23 cellular contexts compared by ENCODE assay signal in the genomic region with DNA sequence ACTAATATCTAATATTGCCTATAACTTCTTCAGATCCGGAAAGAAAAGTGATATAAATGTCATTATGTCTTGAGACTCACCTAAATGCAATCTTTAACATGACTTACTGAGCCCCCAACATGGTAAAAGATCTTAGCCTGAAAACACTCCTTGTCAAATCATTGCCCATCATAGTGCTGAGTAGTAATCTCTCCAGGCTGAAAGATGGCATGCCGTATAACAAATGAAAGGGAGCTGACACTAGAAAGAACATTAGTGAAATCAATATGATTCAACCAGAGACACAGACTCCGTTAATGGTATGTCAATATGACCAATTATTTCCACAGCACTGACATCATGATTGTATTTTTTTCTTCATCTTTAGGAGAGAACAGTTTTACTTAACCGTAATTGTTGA. TPM values are rescaled to one million over a fixed set of nuclear protein-coding genes. Genes with fewer than 3 reads are reported as not detected.
DNase-seq lines count a peak whose midpoint lies in the region; ATAC-seq, FAIRE-seq and TF ChIP-seq lines count a peak whose summit lies in the region.
"Had no signal": no experiment of that assay in that cellular context is flagged by ENCODE, and none has a peak within 500 bp of the region (broad histone marks: within the 10 kb centered on the region; RNA-seq: fewer than 3 reads in every experiment).

No MANE protein-coding gene starts in this region.

- H3K4me1 Mint-ChIP-seq in activated T-cell treated with anti-CD3 and anti-CD28 coated beads, Interleukin-2, amount 50 U/mL, for 72 hours (ENCODE audit: low read depth): peaks cover 9% of the 10 kb centered on the region
- no peaks in the 10 kb centered on the region for H3K4me1 Mint-ChIP-seq in activated T-cell treated with anti-CD3 and anti-CD28 coated beads, Interleukin-2, amount 50 U/mL, for 4 hours (ENCODE audit: low read depth)
- H3K4me1 Mint-ChIP-seq in immature natural killer cell: peaks cover 17 to 18% of the 10 kb centered on the region in 2 donors

- no peaks in the 10 kb centered on the region for H3K27me3 Mint-ChIP-seq in activated T-cell treated with anti-CD3 and anti-CD28 coated beads, Interleukin-2, amount 50 U/mL, for 72 hours (ENCODE audit: low read depth)
- H3K27me3 Mint-ChIP-seq in activated T-cell treated with anti-CD3 and anti-CD28 coated beads, Interleukin-2, amount 50 U/mL, for 4 hours (ENCODE audit: low read depth): no peaks in the 10 kb centered on the region
- H3K27me3 Mint-ChIP-seq in immature natural killer cell (ENCODE audit: low read depth in 3 of 3): peaks cover 2 to 5% (median 4%) of the 10 kb centered on the region in 3 donors
- H3K27me3 Mint-ChIP-seq: CD4-positive, CD25-positive, alpha-beta regulatory T cell; CD8-positive, alpha-beta memory T cell; IgD-negative memory B cell had no signal

- no peak overlapping the region for H3K4me2 ChIP-seq in GM12878 (ENCODE audit: control insufficient read depth, insufficient read depth)
- H3K4me2 ChIP-seq: GM23338 had no signal

- in situ Hi-C loops in GM12878 (cut with MboI): no loop called here
- in situ Hi-C loops in HAP-1 (cut with MboI; ENCODE audit: low sequenced_read_pairs): no loop called here

- peaks cover 3 to 4% of the 10 kb centered on the region in 2 donors for H3K36me3 Mint-ChIP-seq in activated T-cell treated with anti-CD3 and anti-CD28 coated beads, Interleukin-2, amount 50 U/mL, for 72 hours (ENCODE audit: insufficient read depth in 2 of 2)
- no peaks in the 10 kb centered on the region for H3K36me3 Mint-ChIP-seq in activated T-cell treated with anti-CD3 and anti-CD28 coated beads, Interleukin-2, amount 50 U/mL, for 4 hours (ENCODE audit: insufficient read depth)
- H3K36me3 Mint-ChIP-seq in immature natural killer cell: peaks cover 4 to 8% (median 5%) of the 10 kb centered on the region in 3 donors
- H3K36me3 Mint-ChIP-seq: CD4-positive, CD25-positive, alpha-beta regulatory T cell had no signal

- no peak overlapping the region for H2AFZ ChIP-seq in GM12878 (ENCODE audit: control insufficient read depth, low read depth, low read length)
- H2AFZ ChIP-seq: GM23338 had no signal

- SMC1A ChIA-PET in GM12878 (lab: Charles Lee; ENCODE audit: uncharacterized antibody, unreplicated experiment): no interaction called here

- TF ChIP-seq CTCF in GM12878 (IDR thresholded peaks at IDR 0.05 in 2 of 3, conservative IDR thresholded peaks at IDR 0.05 in 1 of 3; ENCODE audit: control insufficient read depth in 2 of 3, extremely low read depth in 1 of 3, insufficient read depth in 1 of 3, low read depth in 3 of 3, low read length in 3 of 3): no peak
- TF ChIP-seq CTCF in sigmoid colon (IDR thresholded peaks at IDR 0.05): no peak

- H3K4me1 ChIP-seq in GM12878 (ENCODE audit: control insufficient read depth, insufficient read depth, low read length) (no peaks in the 10 kb centered on the region), HAP-1 (peaks cover 7% of the 10 kb centered on the region), sigmoid colon (peaks cover 0 to 18% (median 10%) of the 10 kb centered on the region in 4 donors)

- no peak overlapping the region for H3K27ac ChIP-seq in GM12878 (ENCODE audit: control insufficient read depth, insufficient read depth)
- no peak overlapping the region for H3K27ac ChIP-seq in sigmoid colon

- peak; percentile 35 for FAIRE-seq in GM12878 (lab: Jason Lieb, UNC)
- FAIRE-seq: A204.1, G401.6, GM12892, GM18507, H54, HTR-8/SVneo had no signal

- WGBS in GM12878 (ENCODE audit: insufficient coverage, insufficient replicate concordance, low lambda C conversion rate, missing lambda C conversion rate): 74% methylated on average over 4 of the region's 4 CpGs
- 91 to 93% methylated on average over 4 of the region's 4 CpGs for WGBS in sigmoid colon, 2 donors

- H3K9me3 Mint-ChIP-seq in activated T-cell treated with anti-CD3 and anti-CD28 coated beads, Interleukin-2, amount 50 U/mL, for 72 hours: no peaks in the 10 kb centered on the region
- no peaks in the 10 kb centered on the region for H3K9me3 Mint-ChIP-seq in activated T-cell treated with anti-CD3 and anti-CD28 coated beads, Interleukin-2, amount 50 U/mL, for 4 hours
- H3K9me3 Mint-ChIP-seq in immature natural killer cell: no peaks in the 10 kb centered on the region
- H3K9me3 Mint-ChIP-seq: CD4-positive, CD25-positive, alpha-beta regulatory T cell; GM23338 had no signal

- no peak for DNase-seq in activated T-cell treated with anti-CD3 and anti-CD28 coated beads, Interleukin-2, amount 50 U/mL, for 72 hours
- DNase-seq in activated T-cell treated with anti-CD3 and anti-CD28 coated beads, Interleukin-2, amount 50 U/mL, for 4 hours: no peak
- DNase-seq in GM12878 (ENCODE audit: low read depth, low spot score) (no peak), immature natural killer cell (no peak), HAP-1 (ENCODE audit: low spot score in 2 of 2) (no peak), sigmoid colon (no peak), MV-4-11 (lab: John Stamatoyannopoulos, UW) (no peak)
- DNase-seq: ACHN; BE2C; C1 segment of cervical spinal cord; CD4-positive, CD25-positive, alpha-beta regulatory T cell; CD8-positive, alpha-beta memory T cell; COR-L47; HFFc6 had no signal

- TF ChIP-seq EP300 in GM12878 (IDR thresholded peaks at IDR 0.05; ENCODE audit: borderline replicate concordance in 1 of 2, control insufficient read depth in 1 of 2, low read depth in 2 of 2, low read length in 2 of 2) (no peak), sigmoid colon (IDR thresholded peaks at IDR 0.05) (no peak)

- H3K36me3 ChIP-seq in GM12878 (ENCODE audit: control insufficient read depth in 2 of 2, insufficient read depth in 2 of 2, low read length in 1 of 2) (no peaks in the 10 kb centered on the region), HAP-1 (replicated peaks) (peaks cover 5% of the 10 kb centered on the region), sigmoid colon (no peaks in the 10 kb centered on the region)

- H3K9ac ChIP-seq in GM12878 (ENCODE audit: control insufficient read depth, insufficient read depth, low read length): no peak overlapping the region

- no peak for TF ChIP-seq POLR2A in GM12878 (IDR thresholded peaks at IDR 0.05; ENCODE audit: low read depth, low read length)
- TF ChIP-seq POLR2A in sigmoid colon (IDR thresholded peaks at IDR 0.05): no peak

- intact Hi-C loops in GM12878 (cut with micrococcal nuclease; ENCODE audit: unreplicated experiment) (no loop called here), sigmoid colon (cut with DNase I) (no loop called here)

- H3K4me3 Mint-ChIP-seq in activated T-cell treated with anti-CD3 and anti-CD28 coated beads, Interleukin-2, amount 50 U/mL, for 72 hours: no peak overlapping the region
- no peak overlapping the region for H3K4me3 Mint-ChIP-seq in activated T-cell treated with anti-CD3 and anti-CD28 coated beads, Interleukin-2, amount 50 U/mL, for 4 hours
- no peak overlapping the region for H3K4me3 Mint-ChIP-seq in immature natural killer cell
- H3K4me3 Mint-ChIP-seq: CD4-positive, CD25-positive, alpha-beta regulatory T cell; CD8-positive, alpha-beta memory T cell; GM23338; HFFc6; IgD-negative memory B cell had no signal

- BruUV-seq in GM12878 (replicated peaks; lab: Mats Ljungman, UMichigan): no TSS peak

- no peak for ATAC-seq in activated T-cell treated with anti-CD3 and anti-CD28 coated beads, Interleukin-2, amount 50 U/mL, for 72 hours (replicated peaks in 1 of 2)
- no peak for ATAC-seq in activated T-cell treated with anti-CD3 and anti-CD28 coated beads, Interleukin-2, amount 50 U/mL, for 4 hours
- no peak for ATAC-seq in GM12878
- ATAC-seq: GM23338, HCT116 had no signal

- H3K27ac Mint-ChIP-seq in activated T-cell treated with anti-CD3 and anti-CD28 coated beads, Interleukin-2, amount 50 U/mL, for 72 hours: peak overlapping the region; percentile 16
- H3K27ac Mint-ChIP-seq in immature natural killer cell: peak overlapping the region in 4 of 6 donors; percentile 1 to 59 (median 34)
- H3K27ac Mint-ChIP-seq: GM23338, HFFc6, IgD-negative memory B cell had no signal

- H3K27me3 ChIP-seq in GM12878 (replicated peaks in 1 of 2; ENCODE audit: control insufficient read depth in 2 of 2, insufficient read depth in 2 of 2, low read length in 1 of 2) (no peaks in the 10 kb centered on the region), HAP-1 (ENCODE audit: low read depth) (no peaks in the 10 kb centered on the region), sigmoid colon (no peaks in the 10 kb centered on the region)
- H3K27me3 ChIP-seq: BE2C had no signal

- POLR2A ChIA-PET in GM12878 (lab: Charles Lee): no interaction called here

- H3K9me3 ChIP-seq in GM12878 (replicated peaks; ENCODE audit: control insufficient read depth, insufficient read depth, low read length) (no peaks in the 10 kb centered on the region), HAP-1 (no peaks in the 10 kb centered on the region), sigmoid colon (no peaks in the 10 kb centered on the region)
- H3K9me3 ChIP-seq: BE2C had no signal

- H3K4me3 ChIP-seq in GM12878: no peak overlapping the region
- no peak overlapping the region for H3K4me3 ChIP-seq in HAP-1
- H3K4me3 ChIP-seq in sigmoid colon: no peak overlapping the region
- H3K4me3 ChIP-seq: GM23338 had no signal

- no peak for TF ChIP-seq RAD21 in GM12878 (IDR thresholded peaks at IDR 0.05; ENCODE audit: insufficient read depth, low read depth, low read length)

- CTCF ChIA-PET in GM12878 (lab: Yijun Ruan, JAX): interaction anchor here (0.8 kb wide), 1 partner anchor 101 kb away, joined by 3 read pairs; no protein-coding TSS in a partner anchor

- no peaks in the 10 kb centered on the region for H4K20me1 ChIP-seq in GM12878 (ENCODE audit: control insufficient read depth, insufficient read depth)

- H3K79me2 ChIP-seq in GM12878 (ENCODE audit: control insufficient read depth, insufficient read depth, low read length): no peaks in the 10 kb centered on the region

- RAD21 ChIA-PET in GM12878 (lab: Charles Lee; ENCODE audit: unreplicated experiment): no interaction called here

RNA-seq across cellular contexts. Expression of a gene that starts 54.4 kb away (rescaled TPM):
- 10 to 100 TPM; 14.3 to 15.3 TPM for total RNA-seq in activated T-cell treated with anti-CD3 and anti-CD28 coated beads, Interleukin-2, amount 50 U/mL, for 72 hours
- total RNA-seq in activated T-cell treated with anti-CD3 and anti-CD28 coated beads, Interleukin-2, amount 50 U/mL, for 4 hours: 10 to 100 TPM; 17.9 to 19.5 (median 18.9) TPM
- total RNA-seq in GM12878 (2013; cell fraction: nucleolus; rRNA removed): 91.8 and 92.4 TPM in 2 replicates
- total RNA-seq in GM12878 (2014; rRNA removed): 14.0 and 14.6 TPM in 2 replicates
- 12.6 and 15.6 TPM in 2 replicates for total RNA-seq in GM12878 (2014; rRNA removed; fragmentation: Illumina TruSeq; extraction: Trizol)
- 29.4 and 32.5 TPM in 2 replicates for total RNA-seq in GM12878 (2021)
- 12.1 TPM for polyA plus RNA-seq in GM12878 (2011; ENCODE audit: low read depth)
- 12.0 and 13.2 TPM in 2 replicates for polyA plus RNA-seq in GM12878 (2011; rRNA removed)
- polyA plus RNA-seq in GM12878 (2011; cell fraction: cytosol; rRNA removed): 7.5 and 8.0 TPM in 2 replicates
- 19.4 and 21.8 TPM in 2 replicates for polyA plus RNA-seq in GM12878 (2011; cell fraction: nucleus; rRNA removed)
- polyA plus RNA-seq in GM12878 (2012): 13.1 and 13.3 TPM in 2 replicates
- 18.3 TPM in 2 replicates for polyA plus RNA-seq in GM12878 (2014; fragmentation: Illumina TruSeq; extraction: Trizol)
- polyA plus RNA-seq in GM12878 (2014; fragmentation: Nextera tagmentation; extraction: Ambion mirVana): 1 to 10 TPM; 4.7 to 5.6 TPM
- 14.8 and 17.6 TPM in 2 replicates for polyA plus RNA-seq in GM12878 (2014; rRNA removed)
- polyA plus RNA-seq in GM12878 (2016; fragmentation: Nextera tagmentation; extraction: Ambion mirVana): 10 to 100 TPM; 15.3 to 19.2 TPM
- 24.5 and 29.8 TPM in 2 replicates for polyA minus RNA-seq in GM12878 (2011; rRNA and poly(A)+ RNA removed)
- polyA minus RNA-seq in GM12878 (2011; cell fraction: cytosol; rRNA and poly(A)+ RNA removed): 5.2 and 5.6 TPM in 2 replicates
- polyA minus RNA-seq in GM12878 (2011; cell fraction: nucleus; rRNA and poly(A)+ RNA removed): 25.3 and 55.8 TPM in 2 replicates
- polyA plus RNA-seq in immature natural killer cell: 1 to 10 TPM; 1.0 to 9.1 (median 4.0) TPM
- 10 to 100 TPM in 3 of 4 donors, 1 to 10 TPM in 1; 9.4 to 16.0 (median 12.0) TPM for total RNA-seq in sigmoid colon
- 1 to 10 TPM in 1 of 3 donors, under 1 TPM in 2; 0.60 to 5.8 (median 0.69) TPM for polyA plus RNA-seq in sigmoid colon
